ENCODE assay signal across 8 cellular contexts in genomic region chr6:106721189-106721588, GRCh38.
A peak's percentile ranks its signal among the peaks of the same experiment; 100 is the strongest.
DNase-seq lines count a peak whose midpoint lies in the region; ATAC-seq, FAIRE-seq and TF ChIP-seq lines count a peak whose summit lies in the region.
"Not testable (repeated sequence)": the region's sequence is repeated elsewhere in the genome, so short reads cannot be mapped to it uniquely, and the experiment has no call there.

No MANE protein-coding gene starts in this region.

- not testable (repeated sequence) for H4K8ac ChIP-seq in H9 (replicated peaks; ENCODE audit: insufficient read length, low read depth, low read length)

- not testable (repeated sequence) for H3K4ac ChIP-seq in H9 (ENCODE audit: low read depth, low read length)

- not testable (repeated sequence) for H3K56ac ChIP-seq in H9 (ENCODE audit: insufficient read length, low read depth, low read length)

- H3K4me1 ChIP-seq in A549 (peaks cover 36% of the 10 kb centered on the region), PC-9 (replicated peaks; ENCODE audit: insufficient read depth) (peaks cover 12% of the 10 kb centered on the region)
- H3K4me1 ChIP-seq in H9 (ENCODE audit: insufficient read depth, low read length), result not testable (repeated sequence)

- peak overlapping the region; percentile 51 for H3K4me2 ChIP-seq in A549
- not testable (repeated sequence) for H3K4me2 ChIP-seq in H9 (ENCODE audit: insufficient read depth, insufficient read length, low read length)
- H3K4me2 ChIP-seq in PC-9, result peak overlapping the region; percentile 10

- not testable (repeated sequence) for H3K9ac ChIP-seq in H9 (ENCODE audit: extremely low read depth, insufficient read length, low read length)

- H4K91ac ChIP-seq in H9 (ENCODE audit: insufficient read length, low read depth, low read length), result not testable (repeated sequence)

- not testable (repeated sequence) for H3K79me2 ChIP-seq in H9 (ENCODE audit: insufficient read depth, low read length); PC-9 (ENCODE audit: low read depth)

- H3K9me3 ChIP-seq in A549; H9 (ENCODE audit: control insufficient read depth, low read depth, low read length); PC-9 (ENCODE audit: insufficient read depth, low read depth): not testable (repeated sequence)

- not testable (repeated sequence) for H4K5ac ChIP-seq in H9 (ENCODE audit: insufficient read length, low read depth, low read length)

- not testable (repeated sequence) for BruUV-seq in PC-9 (replicated peaks; lab: Mats Ljungman, UMichigan)

- peak overlapping the region; percentile 65 for H2AFZ ChIP-seq in H9 (ENCODE audit: low read length)
- H2AFZ ChIP-seq in PC-9, result not testable (repeated sequence)

- H3K27me3 Mint-ChIP-seq in H9 (ENCODE audit: low read depth), result not testable (repeated sequence)

- TF ChIP-seq CTCF in A549 (IDR thresholded peaks at IDR 0.05); H9 (conservative IDR thresholded peaks at IDR 0.05); PC-9 (conservative IDR thresholded peaks at IDR 0.05); bronchial epithelial cell (IDR thresholded peaks at IDR 0.05; ENCODE audit: insufficient read depth, low read length, severe bottlenecking): not testable (repeated sequence)

- not testable (repeated sequence) for H2BK120ac ChIP-seq in H9 (ENCODE audit: low read depth, low read length, poor library complexity, severe bottlenecking)

- CTCF ChIA-PET in A549 (lab: Yijun Ruan, JAX); PC-9 (lab: Charles Lee): not testable (repeated sequence)

- not testable (repeated sequence) for H3T11ph ChIP-seq in H9 (ENCODE audit: low read length)

- not testable (repeated sequence) for H3K23ac ChIP-seq in H9 (ENCODE audit: insufficient read length, low read depth, low read length)

- 0 out of 7 replicates have a peak overlapping the region, but pooled peaks of 2 of the 3 experiments have one; percentile 27 to 30 for H3K27ac Mint-ChIP-seq in H9
- not testable (repeated sequence) for H3K27ac Mint-ChIP-seq in stimulated activated effector memory CD8-positive, alpha-beta T cell treated with anti-CD3 and anti-CD28 coated beads, Interleukin-12 subunit alpha, Interleukin-12 subunit beta, amount 100 ng/mL, for 72 hours

- TF ChIP-seq EP300 in A549 (IDR thresholded peaks at IDR 0.05), result not testable (repeated sequence)

- not testable (repeated sequence) for H3K14ac ChIP-seq in H9 (ENCODE audit: insufficient read depth, low read length)

- TF ChIP-seq RAD21 in A549 (conservative IDR thresholded peaks at IDR 0.05 in 1 of 2, IDR thresholded peaks at IDR 0.05 in 1 of 2), result not testable (repeated sequence)

- POLR2A ChIA-PET in A549 (lab: Yijun Ruan, JAX); PC-9 (lab: Charles Lee; ENCODE audit: unreplicated experiment): not testable (repeated sequence)

- H2BK12ac ChIP-seq in H9 (ENCODE audit: insufficient read length, low read depth, low read length), result not testable (repeated sequence)

- intact Hi-C loops in PC-9 (cut with micrococcal nuclease; ENCODE audit: unreplicated experiment), result not testable (repeated sequence)

- 46% methylated on average over 3 of the region's 4 CpGs for WGBS in A549 (ENCODE audit: missing lambda C conversion rate)
- WGBS in H9 (ENCODE audit: extremely low coverage, insufficient read length, low lambda C conversion rate), result no CpG with 5 or more reads among the region's 4 CpGs

- DNase-seq in A549 (ENCODE audit: low read depth in 1 of 2, low spot score in 1 of 2); H9; stimulated activated effector memory CD8-positive, alpha-beta T cell treated with anti-CD3 and anti-CD28 coated beads, Interleukin-12 subunit alpha, Interleukin-12 subunit beta, amount 100 ng/mL, for 72 hours (ENCODE audit: low spot score in 2 of 2): not testable (repeated sequence)
- DNase-seq in M059J (ENCODE audit: low read depth) (peak; percentile 35), PC-9 (peak in 1 of 2 experiments; percentile 55), bronchial epithelial cell (ENCODE audit: low read depth) (peak; percentile 72), islet precursor cell (peak; percentile 89), mucosa of gallbladder (ENCODE audit: low spot score) (peak; percentile 82)

- not testable (repeated sequence) for H3K18ac ChIP-seq in H9 (ENCODE audit: insufficient read length, low read depth, low read length)

- peak overlapping the region; percentile 67 to 71; a peak in 5 of 6 replicates for H3K27ac ChIP-seq in A549
- not testable (repeated sequence) for H3K27ac ChIP-seq in H9 (ENCODE audit: insufficient read length, low read depth, low read length); PC-9

- not testable (repeated sequence) for H3F3A ChIP-seq in PC-9 (ENCODE audit: insufficient read depth, low read depth)

- not testable (repeated sequence) for H2BK5ac ChIP-seq in H9 (ENCODE audit: insufficient read length, low read length)

- H3K4me3 ChIP-seq in A549; PC-9; bronchial epithelial cell (ENCODE audit: low read depth, low read length): not testable (repeated sequence)

- not testable (repeated sequence) for H2AK5ac ChIP-seq in H9 (ENCODE audit: insufficient read length, low read length)

- ATAC-seq in A549, result not testable (repeated sequence)
- peak; percentile 37 for ATAC-seq in stimulated activated effector memory CD8-positive, alpha-beta T cell treated with anti-CD3 and anti-CD28 coated beads, Interleukin-12 subunit alpha, Interleukin-12 subunit beta, amount 100 ng/mL, for 72 hours

- H3K9me3 Mint-ChIP-seq in H9; stimulated activated effector memory CD8-positive, alpha-beta T cell treated with anti-CD3 and anti-CD28 coated beads, Interleukin-12 subunit alpha, Interleukin-12 subunit beta, amount 100 ng/mL, for 72 hours: not testable (repeated sequence)

- not testable (repeated sequence) for H3K23me2 ChIP-seq in H9 (ENCODE audit: insufficient read length, low read depth, low read length, poor library complexity, severe bottlenecking)

- not testable (repeated sequence) for H2BK15ac ChIP-seq in H9 (ENCODE audit: low read depth, low read length)

- H2BK20ac ChIP-seq in H9 (ENCODE audit: low read depth, low read length, poor library complexity, severe bottlenecking), result not testable (repeated sequence)

- H3K4me3 Mint-ChIP-seq in H9; stimulated activated effector memory CD8-positive, alpha-beta T cell treated with anti-CD3 and anti-CD28 coated beads, Interleukin-12 subunit alpha, Interleukin-12 subunit beta, amount 100 ng/mL, for 72 hours: not testable (repeated sequence)

- H3K36me3 Mint-ChIP-seq in H9 (ENCODE audit: insufficient read depth in 1 of 3, low read depth in 3 of 3); stimulated activated effector memory CD8-positive, alpha-beta T cell treated with anti-CD3 and anti-CD28 coated beads, Interleukin-12 subunit alpha, Interleukin-12 subunit beta, amount 100 ng/mL, for 72 hours: not testable (repeated sequence)

- H3K9me2 ChIP-seq in PC-9 (ENCODE audit: insufficient read depth), result not testable (repeated sequence)

- TF ChIP-seq POLR2A in A549 (IDR thresholded peaks at IDR 0.05; ENCODE audit: low read length), result not testable (repeated sequence)

- H3K4me1 Mint-ChIP-seq in H9, result peaks cover 12 to 13% of the 10 kb centered on the region in 2 experiments
- H3K4me1 Mint-ChIP-seq in stimulated activated effector memory CD8-positive, alpha-beta T cell treated with anti-CD3 and anti-CD28 coated beads, Interleukin-12 subunit alpha, Interleukin-12 subunit beta, amount 100 ng/mL, for 72 hours, result not testable (repeated sequence)

- not testable (repeated sequence) for H3K36me3 ChIP-seq in PC-9 (ENCODE audit: low read depth); bronchial epithelial cell (ENCODE audit: control insufficient read depth, insufficient read depth, low read length)

- H3K79me1 ChIP-seq in H9 (ENCODE audit: insufficient read depth, low read depth, low read length, poor library complexity, severe bottlenecking), result not testable (repeated sequence)

- FAIRE-seq in A549 (lab: Jason Lieb, UNC); bronchial epithelial cell (lab: Jason Lieb, UNC): not testable (repeated sequence)

- not testable (repeated sequence) for H3K27me3 ChIP-seq in H9 (ENCODE audit: insufficient read depth, low read length); PC-9 (ENCODE audit: insufficient read depth, low read depth); bronchial epithelial cell (ENCODE audit: control insufficient read depth, insufficient read depth, low read length)

- H4K20me1 ChIP-seq in H9 (ENCODE audit: control insufficient read depth, insufficient read depth, insufficient read length); PC-9 (ENCODE audit: insufficient read depth): not testable (repeated sequence)
